In the genomic region with DNA sequence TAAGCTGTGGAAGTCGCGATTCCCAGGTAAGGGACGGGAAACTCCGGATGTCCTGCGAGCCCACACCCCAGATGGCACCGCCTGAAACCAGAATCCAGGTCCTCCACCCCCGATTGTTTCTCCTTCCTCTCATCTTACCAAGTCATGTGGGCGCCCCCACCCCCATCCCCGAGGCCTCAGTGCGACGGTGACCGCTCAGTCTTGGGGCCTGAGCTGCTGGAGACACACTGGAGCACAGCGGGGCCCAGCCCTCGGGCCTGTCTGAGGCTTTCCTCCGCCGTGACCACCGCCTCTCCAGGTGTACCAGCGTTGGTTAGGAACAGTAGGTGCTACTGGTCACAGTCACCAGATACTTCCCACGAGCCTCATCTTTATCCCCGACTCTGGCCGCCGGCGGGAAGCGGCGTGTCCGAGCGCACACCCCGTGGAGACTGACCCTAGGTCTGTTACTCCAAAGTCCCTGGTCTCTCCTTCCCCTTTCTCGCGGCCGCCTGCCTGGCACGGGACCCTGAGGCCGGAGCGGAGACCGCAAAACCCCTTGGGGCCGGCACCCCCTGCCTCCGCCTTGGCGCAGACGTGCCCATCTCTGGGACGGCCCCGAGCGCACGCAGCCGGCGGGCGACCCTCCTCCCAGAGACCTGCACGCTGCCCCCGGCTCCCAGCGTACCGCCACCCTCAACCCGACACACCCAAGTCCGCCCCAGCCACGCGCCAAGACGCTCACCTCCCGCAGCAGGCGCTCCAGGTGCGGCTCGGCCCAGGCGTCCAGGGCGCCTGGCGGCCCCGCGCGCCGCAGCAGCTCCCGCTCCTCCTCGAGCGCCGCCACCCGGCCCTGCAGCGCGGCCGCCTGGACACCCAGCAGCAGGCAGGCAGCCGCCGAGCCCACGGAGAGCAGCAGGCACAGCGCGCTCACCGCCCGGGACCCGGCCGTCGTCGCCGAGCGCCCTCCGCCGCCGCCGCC, we compare ENCODE assay signal across 8 cellular contexts. TPM values are rescaled to one million over a fixed set of nuclear protein-coding genes. Genes with fewer than 3 reads are reported as not detected.
DNase-seq lines count a peak whose midpoint lies in the region; ATAC-seq and TF ChIP-seq lines count a peak whose summit lies in the region.

No MANE protein-coding gene starts in this region.

- no peak overlapping the region for H3K27ac ChIP-seq in neural progenitor cell

- peaks cover 9% of the 10 kb centered on the region for H3K4me1 Mint-ChIP-seq in activated naive CD4-positive, alpha-beta T cell treated with anti-CD3 and anti-CD28 coated beads, Interleukin-2, amount 10 ng/mL, durations not matched to agents 7 days and 5 days
- H3K4me1 Mint-ChIP-seq in T-helper 17 cell = peaks cover 5% of the 10 kb centered on the region
- H3K4me1 Mint-ChIP-seq in neural progenitor cell = peaks cover 34% of the 10 kb centered on the region

- peak overlapping the region; percentile 85 for H3K4me2 ChIP-seq in neural progenitor cell

- DNase-seq in activated naive CD4-positive, alpha-beta T cell treated with anti-CD3 and anti-CD28 coated beads, Interleukin-2, amount 10 ng/mL, durations not matched to agents 7 days and 5 days = no peak
- no peak for DNase-seq in activated naive CD4-positive, alpha-beta T cell (lab: John Stamatoyannopoulos, UW)
- DNase-seq in T-helper 17 cell (no peak), fibroblast of villous mesenchyme (ENCODE audit: low read depth) (peak; percentile 23), neural progenitor cell (ENCODE audit: low spot score) (peak; percentile 82), NCI-H2029 (lab: John Stamatoyannopoulos, UW) (no peak)

- H2AFZ ChIP-seq in neural progenitor cell (replicated peaks) = peak overlapping the region; percentile 65

- peaks cover 10% of the 10 kb centered on the region for H3K36me3 Mint-ChIP-seq in activated naive CD4-positive, alpha-beta T cell treated with anti-CD3 and anti-CD28 coated beads, Interleukin-2, amount 10 ng/mL, durations not matched to agents 7 days and 5 days
- H3K36me3 Mint-ChIP-seq in T-helper 17 cell (ENCODE audit: low read depth) (peaks cover 1% of the 10 kb centered on the region), neural progenitor cell (peaks cover 5% of the 10 kb centered on the region)

- no peaks in the 10 kb centered on the region for H3F3A ChIP-seq in neural progenitor cell (ENCODE audit: low read depth)

- H3K27me3 ChIP-seq in neural progenitor cell = peaks cover 64% of the 10 kb centered on the region

- H3K9ac ChIP-seq in neural progenitor cell = no peak overlapping the region

- peaks cover 64% of the 10 kb centered on the region for H3K27me3 Mint-ChIP-seq in activated naive CD4-positive, alpha-beta T cell treated with anti-CD3 and anti-CD28 coated beads, Interleukin-2, amount 10 ng/mL, durations not matched to agents 7 days and 5 days
- H3K27me3 Mint-ChIP-seq in T-helper 17 cell (peaks cover 47% of the 10 kb centered on the region), neural progenitor cell (ENCODE audit: insufficient read depth, low read depth) (peaks cover 19% of the 10 kb centered on the region)

- no peaks in the 10 kb centered on the region for H3K36me3 ChIP-seq in neural progenitor cell

- ATAC-seq in T-helper 17 cell (peak; percentile 35), HG02798 (IDR thresholded peaks at IDR 0.05; ENCODE audit: poor library complexity, unreplicated experiment) (no peak), HG02981 (IDR thresholded peaks at IDR 0.05; ENCODE audit: unreplicated experiment) (no peak)

- H3K9me3 ChIP-seq in T-helper 17 cell (ENCODE audit: control insufficient read depth, low read length, poor library complexity, severe bottlenecking) (no peaks in the 10 kb centered on the region), neural progenitor cell (ENCODE audit: low read depth) (no peaks in the 10 kb centered on the region)

- H3K9me3 Mint-ChIP-seq in activated naive CD4-positive, alpha-beta T cell treated with anti-CD3 and anti-CD28 coated beads, Interleukin-2, amount 10 ng/mL, durations not matched to agents 7 days and 5 days = peaks cover 7% of the 10 kb centered on the region
- peaks cover 6% of the 10 kb centered on the region for H3K9me3 Mint-ChIP-seq in neural progenitor cell

- H3K4me3 Mint-ChIP-seq in activated naive CD4-positive, alpha-beta T cell treated with anti-CD3 and anti-CD28 coated beads, Interleukin-2, amount 10 ng/mL, durations not matched to agents 7 days and 5 days = peak overlapping the region; percentile 35
- peak overlapping the region; percentile 65 for H3K4me3 Mint-ChIP-seq in T-helper 17 cell
- peak overlapping the region; percentile 86 for H3K4me3 Mint-ChIP-seq in neural progenitor cell

- no peaks in the 10 kb centered on the region for H3K79me2 ChIP-seq in neural progenitor cell (ENCODE audit: low read depth)

- no peak overlapping the region for H3K27ac Mint-ChIP-seq in activated naive CD4-positive, alpha-beta T cell treated with anti-CD3 and anti-CD28 coated beads, Interleukin-2, amount 10 ng/mL, durations not matched to agents 7 days and 5 days
- H3K27ac Mint-ChIP-seq in T-helper 17 cell = no peak overlapping the region
- no peak overlapping the region for H3K27ac Mint-ChIP-seq in neural progenitor cell

- H3K4me3 ChIP-seq in fibroblast of villous mesenchyme (ENCODE audit: low read depth, low read length) (peak overlapping the region; percentile 47), neural progenitor cell (peak overlapping the region; percentile 63)

- TF ChIP-seq CTCF in fibroblast of villous mesenchyme (IDR thresholded peaks at IDR 0.05; ENCODE audit: insufficient read depth, low read depth, low read length) (no peak), neural progenitor cell (IDR thresholded peaks at IDR 0.05) (peak; percentile 33)

- CTCF ChIA-PET in activated naive CD4-positive, alpha-beta T cell treated with anti-CD3 and anti-CD28 coated beads, Interleukin-2, amount 10 ng/mL, durations not matched to agents 7 days and 5 days (lab: Charles Lee) = interaction anchor here (1.3 to 1.5 kb wide), 2 partner anchors 19 to 310 kb away, joined by 3 read pairs; no protein-coding TSS in a partner anchor

- peaks cover 11% of the 10 kb centered on the region for H3K4me1 ChIP-seq in neural progenitor cell

- H4K20me1 ChIP-seq in neural progenitor cell (ENCODE audit: low read depth) = no peaks in the 10 kb centered on the region

RNA-seq across cellular contexts. Expression of a gene that starts 0.7 kb away (rescaled TPM):
- not detected for total RNA-seq in T-helper 17 cell
- total RNA-seq in fibroblast of villous mesenchyme = not detected in 2 replicates
- 1.3 TPM in 1 of 2 replicates, not detected in the other for total RNA-seq in neural progenitor cell (ENCODE audit: low replicate concordance)

RNA-seq across cellular contexts. Expression of a gene that starts 37.4 kb away (rescaled TPM):
- total RNA-seq in T-helper 17 cell (10 to 100 TPM; 82.5 to 84.1 TPM), fibroblast of villous mesenchyme (21.6 and 26.3 TPM in 2 replicates), neural progenitor cell (ENCODE audit: low replicate concordance) (20.3 and 41.1 TPM in 2 replicates)

Comparison
In these comparisons a context has a peak if more than half of its experiments do, and no peak if none do; other contexts are left out.
1. DNase-seq: peak in fibroblast of villous mesenchyme (single experiment) and neural progenitor cell (single experiment); none in activated naive CD4-positive, alpha-beta T cell treated with anti-CD3 and anti-CD28 coated beads, Interleukin-2, amount 10 ng/mL, durations not matched to agents 7 days and 5 days (single experiment), activated naive CD4-positive, alpha-beta T cell (0 of 4), T-helper 17 cell (0 of 3) and NCI-H2029 (single experiment).
2. H3K4me3 Mint-ChIP-seq: peak in every context shown above with its lines; median percentile 86 in neural progenitor cell; 65 in T-helper 17 cell; 35 in activated naive CD4-positive, alpha-beta T cell treated with anti-CD3 and anti-CD28 coated beads, Interleukin-2, amount 10 ng/mL, durations not matched to agents 7 days and 5 days.